Comparison of ENCODE assay signal across 16 cellular contexts in genomic region chr6:111701146-111701545, GRCh38.
DNase-seq lines count a peak whose midpoint lies in the region; ATAC-seq, FAIRE-seq and TF ChIP-seq lines count a peak whose summit lies in the region.
"Had no signal": no experiment of that assay in that cellular context is flagged by ENCODE, and none has a peak within 500 bp of the region (broad histone marks: within the 10 kb centered on the region; RNA-seq: fewer than 3 reads in every experiment).

No MANE protein-coding gene starts in this region.

- no peak overlapping the region for H3K4me3 Mint-ChIP-seq in stimulated activated naive CD8-positive, alpha-beta T cell treated with anti-CD3 and anti-CD28 coated beads, Interleukin-15, Interleukin-2, amounts not matched to agents 100 ng/mL and 50 ng/mL, for 24 hours
- H3K4me3 Mint-ChIP-seq in stimulated activated naive CD8-positive, alpha-beta T cell treated with anti-CD3 and anti-CD28 coated beads, Interleukin-15, amount 100 ng/mL, for 72 hours, result no peak overlapping the region
- no peak overlapping the region for H3K4me3 Mint-ChIP-seq in nephron progenitor cell
- H3K4me3 Mint-ChIP-seq: GM23338 had no signal

- peak overlapping the region; percentile 33 for H3K27ac Mint-ChIP-seq in stimulated activated naive CD8-positive, alpha-beta T cell treated with anti-CD3 and anti-CD28 coated beads, Interleukin-15, Interleukin-2, amounts not matched to agents 100 ng/mL and 50 ng/mL, for 24 hours
- H3K27ac Mint-ChIP-seq in stimulated activated naive CD8-positive, alpha-beta T cell treated with anti-CD3 and anti-CD28 coated beads, Interleukin-15, amount 100 ng/mL, for 72 hours, result peak overlapping the region in 1 of 2 donors; percentile 72
- H3K27ac Mint-ChIP-seq in nephron progenitor cell, result peak overlapping the region; percentile 90
- H3K27ac Mint-ChIP-seq: GM23338 had no signal

- TF ChIP-seq RAD21 in HepG2 (CRISPR knock-in tag; IDR thresholded peaks at IDR 0.05), result no peak

- H3K9me3 ChIP-seq in ectodermal cell (ENCODE audit: control insufficient read depth, low read length), result no peaks in the 10 kb centered on the region
- no peaks in the 10 kb centered on the region for H3K9me3 ChIP-seq in HepG2 (ENCODE audit: low read length)
- H3K9me3 ChIP-seq: BE2C had no signal

- TF ChIP-seq POLR2A in HepG2 (IDR thresholded peaks at IDR 0.05; ENCODE audit: insufficient read depth in 1 of 2, low read depth in 2 of 2, low read length in 2 of 2), result no peak

- no peak overlapping the region for H2AFZ ChIP-seq in HepG2 (ENCODE audit: low read length)
- H2AFZ ChIP-seq: GM23338 had no signal

- intact Hi-C loops in HepG2 (cut with micrococcal nuclease; ENCODE audit: unreplicated experiment), result no loop called here

- no peak overlapping the region for H3K9ac ChIP-seq in HepG2 (ENCODE audit: insufficient read depth, low read depth, low read length)

- DNase-seq in stimulated activated naive CD8-positive, alpha-beta T cell treated with anti-CD3 and anti-CD28 coated beads, Interleukin-15, amount 100 ng/mL, for 72 hours, result no peak
- DNase-seq in nephron progenitor cell (no peak), HepG2 (ENCODE audit: low spot score) (no peak)
- DNase-seq in activated CD4-positive, CD25-positive, alpha-beta regulatory T cell (lab: John Stamatoyannopoulos, UW), result no peak
- DNase-seq: BE2C; CD8-positive, alpha-beta memory T cell; KG1; NCI-H1092; NCI-H2107; NCI-H748 treated with DMSO at 0.1 percent for 48 hours; PC-3 had no signal

- ATAC-seq in stimulated activated naive CD8-positive, alpha-beta T cell treated with anti-CD3 and anti-CD28 coated beads, Interleukin-15, amount 100 ng/mL, for 72 hours, result no peak
- ATAC-seq in HepG2, result no peak
- no peak for ATAC-seq in HG03039 (IDR thresholded peaks at IDR 0.05; ENCODE audit: unreplicated experiment)
- ATAC-seq: GM23338, PC-3 had no signal

- in situ Hi-C loops in HepG2 (cut with HindIII; ENCODE audit: extremely low pct_ligation_motif_present, low pct_unique_long_range_greater_than_20kb), result loop anchor here (25.0 kb wide), 1 partner anchor 461 kb away; no protein-coding TSS in a partner anchor

- H3K4me1 ChIP-seq in ectodermal cell (ENCODE audit: control insufficient read depth, insufficient read depth, low read length) (peaks cover 11% of the 10 kb centered on the region), HepG2 (ENCODE audit: insufficient read depth, low read length) (no peaks in the 10 kb centered on the region)

- H4K20me1 ChIP-seq in HepG2 (ENCODE audit: insufficient read depth, low read length), result no peaks in the 10 kb centered on the region

- H3K9me3 Mint-ChIP-seq in stimulated activated naive CD8-positive, alpha-beta T cell treated with anti-CD3 and anti-CD28 coated beads, Interleukin-15, Interleukin-2, amounts not matched to agents 100 ng/mL and 50 ng/mL, for 24 hours, result no peaks in the 10 kb centered on the region
- H3K9me3 Mint-ChIP-seq in stimulated activated naive CD8-positive, alpha-beta T cell treated with anti-CD3 and anti-CD28 coated beads, Interleukin-15, amount 100 ng/mL, for 72 hours, result no peaks in the 10 kb centered on the region
- no peaks in the 10 kb centered on the region for H3K9me3 Mint-ChIP-seq in nephron progenitor cell
- H3K9me3 Mint-ChIP-seq: CD8-positive, alpha-beta memory T cell; GM23338 had no signal

- no peak overlapping the region for H3K4me2 ChIP-seq in HepG2 (ENCODE audit: low read depth, low read length)
- H3K4me2 ChIP-seq: GM23338 had no signal

- H3K27ac ChIP-seq in ectodermal cell (ENCODE audit: insufficient read depth, low read depth, low read length, poor library complexity, severe bottlenecking) (peak overlapping the region; percentile 42), HepG2 (ENCODE audit: extremely low read length, insufficient read depth, low read length) (no peak overlapping the region)
- H3K27ac ChIP-seq: HL-60 had no signal

- H3K27me3 ChIP-seq in ectodermal cell (ENCODE audit: control insufficient read depth, insufficient read depth, low read length, poor library complexity, severe bottlenecking) (no peaks in the 10 kb centered on the region), HepG2 (ENCODE audit: control insufficient read depth in 1 of 2, insufficient read depth in 2 of 2, low read length in 2 of 2) (no peaks in the 10 kb centered on the region)
- H3K27me3 ChIP-seq: BE2C had no signal

- H3K4me1 Mint-ChIP-seq in stimulated activated naive CD8-positive, alpha-beta T cell treated with anti-CD3 and anti-CD28 coated beads, Interleukin-15, Interleukin-2, amounts not matched to agents 100 ng/mL and 50 ng/mL, for 24 hours (ENCODE audit: low read depth), result peaks cover 16% of the 10 kb centered on the region
- H3K4me1 Mint-ChIP-seq in stimulated activated naive CD8-positive, alpha-beta T cell treated with anti-CD3 and anti-CD28 coated beads, Interleukin-15, amount 100 ng/mL, for 72 hours, result peaks cover 25% of the 10 kb centered on the region
- H3K4me1 Mint-ChIP-seq in nephron progenitor cell, result peaks cover 17% of the 10 kb centered on the region
- H3K4me1 Mint-ChIP-seq: GM23338 had no signal

- H3K36me3 Mint-ChIP-seq in stimulated activated naive CD8-positive, alpha-beta T cell treated with anti-CD3 and anti-CD28 coated beads, Interleukin-15, Interleukin-2, amounts not matched to agents 100 ng/mL and 50 ng/mL, for 24 hours (ENCODE audit: low read depth), result peaks cover 90% of the 10 kb centered on the region
- H3K36me3 Mint-ChIP-seq in nephron progenitor cell (ENCODE audit: low read depth), result peaks cover 40% of the 10 kb centered on the region

- H3K27me3 Mint-ChIP-seq in stimulated activated naive CD8-positive, alpha-beta T cell treated with anti-CD3 and anti-CD28 coated beads, Interleukin-15, Interleukin-2, amounts not matched to agents 100 ng/mL and 50 ng/mL, for 24 hours, result no peaks in the 10 kb centered on the region
- no peaks in the 10 kb centered on the region for H3K27me3 Mint-ChIP-seq in stimulated activated naive CD8-positive, alpha-beta T cell treated with anti-CD3 and anti-CD28 coated beads, Interleukin-15, amount 100 ng/mL, for 72 hours
- H3K27me3 Mint-ChIP-seq in nephron progenitor cell (ENCODE audit: low read depth, poor library complexity), result peaks cover 3% of the 10 kb centered on the region

- CTCF ChIA-PET in HepG2 (lab: Yijun Ruan, JAX; ENCODE audit: low intra/inter-chr PET ratio, low total read pairs), result no interaction called here

- TF ChIP-seq CTCF in nephron progenitor cell (IDR thresholded peaks at IDR 0.05), result no peak
- TF ChIP-seq CTCF in HepG2 (CRISPR knock-in tag; IDR thresholded peaks at IDR 0.05), result no peak

- no peak for TF ChIP-seq EP300 in HepG2 (IDR thresholded peaks at IDR 0.05; ENCODE audit: low read depth in 2 of 2, low read length in 2 of 2)
- no peak for TF ChIP-seq EP300 in HepG2 (CRISPR knock-in tag; IDR thresholded peaks at IDR 0.05; ENCODE audit: borderline replicate concordance)

- peaks cover 18% of the 10 kb centered on the region for H3K36me3 ChIP-seq in ectodermal cell (ENCODE audit: control insufficient read depth, insufficient read depth, low read length)
- peaks cover 0 to 1% of the 10 kb centered on the region in 2 experiments; a peak in 2 of 5 replicates for H3K36me3 ChIP-seq in HepG2 (replicated peaks in 1 of 2; ENCODE audit: control insufficient read depth in 1 of 2, insufficient read depth in 2 of 2, low read length in 2 of 2)

- no peak for FAIRE-seq in HepG2 (lab: Jason Lieb, UNC)

- no TSS peak for BruUV-seq in HepG2 (replicated peaks; lab: Mats Ljungman, UMichigan)

- H3K4me3 ChIP-seq in ectodermal cell (ENCODE audit: insufficient read depth, low read depth, low read length) (no peak overlapping the region), HepG2 (replicated peaks in 1 of 3; ENCODE audit: insufficient read depth in 1 of 3, low read depth in 2 of 3, low read length in 3 of 3) (no peak overlapping the region)
- H3K4me3 ChIP-seq: GM23338 had no signal

- POLR2A ChIA-PET in HepG2 (lab: Yijun Ruan, JAX), result no interaction called here

- H3K79me2 ChIP-seq in HepG2 (ENCODE audit: insufficient read depth, low read length), result no peaks in the 10 kb centered on the region

- 69 to 72% methylated on average over 3 of the region's 3 CpGs for WGBS in ectodermal cell, 2 experiments
- 78% methylated on average over 3 of the region's 3 CpGs for WGBS in HepG2 (ENCODE audit: low lambda C conversion rate)

TF ChIP-seq in HepG2, 621 proteins besides CTCF, POLR2A, EP300 and RAD21:
- TF ChIP-seq MAFK (conservative IDR thresholded peaks at IDR 0.05 in 1 of 2, IDR thresholded peaks at IDR 0.05 in 1 of 2; ENCODE audit: low read length in 2 of 2) (peak in 1 of 2 experiments; percentile 37; a peak in 2 of 4 replicates), PTBP1 (IDR thresholded peaks at IDR 0.05; ENCODE audit: low read depth, low read length, poor library complexity, severe bottlenecking) (no peak)
